In genomic region chr9:89106224-89106851, GRCh38 we compare ENCODE assay signal across 23 cellular contexts.
"Had no signal": no experiment of that assay in that cellular context is flagged by ENCODE, and none has a peak within 500 bp of the region (broad histone marks: within the 10 kb centered on the region; RNA-seq: fewer than 3 reads in every experiment).

No MANE protein-coding gene starts in this region.

- H3K27ac Mint-ChIP-seq: IgD-negative memory B cell had no signal

- H3K4me3 Mint-ChIP-seq: IgD-negative memory B cell had no signal

- H3K36me3 Mint-ChIP-seq: IgD-negative memory B cell had no signal

- ATAC-seq: K562 had no signal

- DNase-seq: Kasumi-1, MM.1S, NCI-H1092 treated with DMSO at 0.1 percent for 48 hours, NCI-H1417, NCI-H1436 treated with DMSO at 0.1 percent for 48 hours, NCI-H1694, NCI-H187 treated with DMSO at 0.1 percent for 48 hours, NCI-H2029 treated with DMSO at 0.1 percent for 48 hours, NCI-H226, NCI-H446, NCI-H510A, NCI-H524 treated with DMSO at 0.1 percent for 48 hours, NCI-H69, NCI-H774, Right ventricle myocardium superior, RPMI8226, SIG-M5 had no signal

- H3K4me1 Mint-ChIP-seq: IgD-negative memory B cell had no signal

- H3K27ac ChIP-seq: HL-60, KMS-11, SJSA1, SK-N-MC had no signal
